Comparison of ENCODE assay signal across 1 cellular context in genomic region chr1:30823969-30824735, GRCh38.
A peak's percentile ranks its signal among the peaks of the same experiment; 100 is the strongest.
TF ChIP-seq lines count a peak whose summit lies in the region.

No MANE protein-coding gene starts in this region.

TF ChIP-seq in K562, 482 proteins besides CTCF, POLR2A, EP300 and RAD21 (continued from another document):
- TF ChIP-seq ARID3B (CRISPR knock-in tag; IDR thresholded peaks at IDR 0.05; ENCODE audit: borderline replicate concordance): no peak
- TF ChIP-seq ZBTB1 (CRISPR knock-in tag; IDR thresholded peaks at IDR 0.05; ENCODE audit: borderline replicate concordance, low read depth): no peak; the same call in 1 of the 2 replicates
- no peak for TF ChIP-seq CTCFL (IDR thresholded peaks at IDR 0.05; ENCODE audit: borderline replicate concordance, insufficient read depth, low read depth, low read length, poor library complexity, severe bottlenecking)
- TF ChIP-seq ATF7 (IDR thresholded peaks at IDR 0.05): peak; percentile 100
- TF ChIP-seq CTBP1 (IDR thresholded peaks at IDR 0.05; ENCODE audit: borderline replicate concordance): peak; percentile 94
- peak; percentile 94 for TF ChIP-seq ZBTB7A (IDR thresholded peaks at IDR 0.05; ENCODE audit: borderline replicate concordance, control insufficient read depth, low read depth, low read length)
- TF ChIP-seq ZKSCAN3 (CRISPR knock-in tag; IDR thresholded peaks at IDR 0.05): no peak
- TF ChIP-seq BACH1 (tag; IDR thresholded peaks at IDR 0.05): peak; percentile 37; the same call in 1 of the 2 replicates
- peak; percentile 31; the same call in 1 of the 2 replicates for TF ChIP-seq CBFA2T3 (IDR thresholded peaks at IDR 0.05)
- TF ChIP-seq ZNF717 (CRISPR knock-in tag; IDR thresholded peaks at IDR 0.05): no peak
- no peak for TF ChIP-seq ZNF696 (CRISPR knock-in tag; conservative IDR thresholded peaks at IDR 0.05)
- TF ChIP-seq RFX1 (IDR thresholded peaks at IDR 0.05): peak; percentile 98
- no peak for TF ChIP-seq TAF15 (IDR thresholded peaks at IDR 0.05; ENCODE audit: low read depth, low read length)
- no peak for TF ChIP-seq ZNF551 (CRISPR knock-in tag; IDR thresholded peaks at IDR 0.05)
- peak; percentile 98 for TF ChIP-seq NBN (IDR thresholded peaks at IDR 0.05; ENCODE audit: low read depth)
- TF ChIP-seq POU5F1 (IDR thresholded peaks at IDR 0.05; ENCODE audit: borderline replicate concordance, low read depth, low read length, partially characterized antibody): peak; percentile 7
TF ChIP-seq in K562: peak in this region for 174.
